In genomic region chr14:73008501-73008900, GRCh38 we compare ENCODE assay signal across 12 cellular contexts. TPM values are rescaled to one million over a fixed set of nuclear protein-coding genes. Genes with fewer than 3 reads are reported as not detected.
DNase-seq lines count a peak whose midpoint lies in the region; ATAC-seq and TF ChIP-seq lines count a peak whose summit lies in the region.
"Had no signal": no experiment of that assay in that cellular context is flagged by ENCODE, and none has a peak within 500 bp of the region (broad histone marks: within the 10 kb centered on the region; RNA-seq: fewer than 3 reads in every experiment).

No MANE protein-coding gene starts in this region.

- H3K27ac ChIP-seq in subcutaneous abdominal adipose tissue (ENCODE audit: low read depth, low read length) = peak overlapping the region; percentile 54

- no peak overlapping the region for H3K4me3 ChIP-seq in adipocyte (ENCODE audit: low read length)
- no peak overlapping the region for H3K4me3 ChIP-seq in fibroblast of villous mesenchyme (ENCODE audit: low read depth, low read length)
- no peak overlapping the region for H3K4me3 ChIP-seq in subcutaneous abdominal adipose tissue (ENCODE audit: low read depth in 1 of 5, low read length in 5 of 5)

- TF ChIP-seq CTCF in fibroblast of villous mesenchyme (IDR thresholded peaks at IDR 0.05; ENCODE audit: insufficient read depth, low read depth, low read length) = no peak

- ATAC-seq in GM18861 (IDR thresholded peaks at IDR 0.05; ENCODE audit: unreplicated experiment) = no peak
- no peak for ATAC-seq in HG03378 (IDR thresholded peaks at IDR 0.05; ENCODE audit: unreplicated experiment)
- ATAC-seq in HG02973 (IDR thresholded peaks at IDR 0.05; ENCODE audit: unreplicated experiment) = no peak

- DNase-seq in GM04503 (ENCODE audit: low read depth) (peak; percentile 23), adipocyte (ENCODE audit: low read depth) (peak; percentile 72), fibroblast of villous mesenchyme (ENCODE audit: low read depth) (peak; percentile 53)
- DNase-seq: activated naive CD4-positive, alpha-beta T cell treated with anti-CD3 and anti-CD28 coated beads for 36 hours; cerebellar nuclear complex; Kasumi-1; NCI-H2029; stimulated activated naive CD4-positive, alpha-beta T cell had no signal

- H3K27me3 ChIP-seq in adipocyte (replicated peaks; ENCODE audit: control insufficient read depth, insufficient read depth, low read length) (no peaks in the 10 kb centered on the region), subcutaneous abdominal adipose tissue (ENCODE audit: control insufficient read depth in 5 of 5, insufficient read depth in 4 of 5, low read length in 5 of 5) (no peaks in the 10 kb centered on the region)

- H3K36me3 ChIP-seq in adipocyte (ENCODE audit: control insufficient read depth, insufficient read depth, low read length, severe bottlenecking) (peaks cover 30% of the 10 kb centered on the region), subcutaneous abdominal adipose tissue (ENCODE audit: control insufficient read depth in 5 of 5, insufficient read depth in 5 of 5, low read length in 5 of 5) (peaks cover 6 to 25% (median 9%) of the 10 kb centered on the region in 5 donors)

- H3K4me1 ChIP-seq in adipocyte (ENCODE audit: control insufficient read depth, insufficient read depth, low read length) (peaks cover 25% of the 10 kb centered on the region), subcutaneous abdominal adipose tissue (ENCODE audit: control insufficient read depth in 5 of 5, insufficient read depth in 5 of 5, low read length in 5 of 5) (peaks cover 2 to 30% (median 22%) of the 10 kb centered on the region in 5 donors)

- H3K9ac ChIP-seq in adipocyte (ENCODE audit: low read length) (peak overlapping the region; percentile 3), subcutaneous abdominal adipose tissue (ENCODE audit: low read length in 5 of 5) (no peak overlapping the region)

- H3K9me3 ChIP-seq in adipocyte (ENCODE audit: control insufficient read depth, low read length) (no peaks in the 10 kb centered on the region), subcutaneous abdominal adipose tissue (ENCODE audit: control insufficient read depth in 5 of 5, low read length in 5 of 5) (no peaks in the 10 kb centered on the region)

RNA-seq across cellular contexts. Expression of gene ZFYVE1, which starts 18.4 kb away (rescaled TPM):
- total RNA-seq in fibroblast of villous mesenchyme = 20.3 and 21.6 TPM in 2 replicates

RNA-seq across cellular contexts. Expression of gene RBM25, which starts 49.8 kb away (rescaled TPM):
- total RNA-seq in fibroblast of villous mesenchyme = 33.8 and 44.0 TPM in 2 replicates
